In the genomic region with DNA sequence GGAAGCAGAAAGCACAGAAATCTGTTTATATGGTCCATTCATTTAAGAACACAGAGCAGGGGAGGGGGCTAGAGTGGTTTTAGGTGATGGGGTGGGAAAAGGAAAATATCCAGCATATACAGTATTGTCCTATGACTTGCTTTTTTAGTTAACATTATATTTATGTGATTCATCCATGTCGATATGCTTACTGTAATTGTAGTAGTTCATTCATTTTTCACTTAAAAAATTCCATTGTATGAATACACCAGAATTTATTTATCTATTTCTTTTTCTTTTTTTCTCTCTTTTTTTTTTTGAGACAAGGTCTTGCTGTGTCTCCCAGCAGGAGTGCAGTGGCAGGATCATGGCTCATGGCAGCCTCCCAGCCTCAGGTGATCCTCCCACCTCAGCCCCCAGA, we compare ENCODE assay signal across 17 cellular contexts. TPM values are rescaled to one million over a fixed set of nuclear protein-coding genes. Genes with fewer than 3 reads are reported as not detected.
DNase-seq lines count a peak whose midpoint lies in the region; ATAC-seq and TF ChIP-seq lines count a peak whose summit lies in the region.
"Had no signal": no experiment of that assay in that cellular context is flagged by ENCODE, and none has a peak within 500 bp of the region (broad histone marks: within the 10 kb centered on the region; RNA-seq: fewer than 3 reads in every experiment).

No MANE protein-coding gene starts in this region.

- H3K9me3 Mint-ChIP-seq in nephron = peaks cover 2% of the 10 kb centered on the region
- H3K9me3 Mint-ChIP-seq in activated T-helper 17 cell treated with anti-CD3 and anti-CD28 coated beads, Interleukin-2, amount 50 U/mL, for 72 hours = no peaks in the 10 kb centered on the region
- H3K9me3 Mint-ChIP-seq: CD4-positive, alpha-beta memory T cell had no signal

- peak; percentile 37 for DNase-seq in GM23248
- peak; percentile 14 for DNase-seq in Karpas-422
- DNase-seq in sigmoid colon = no peak
- no peak for DNase-seq in nucleus accumbens (lab: John Stamatoyannopoulos, UW)
- DNase-seq in right lobe of liver = no peak
- DNase-seq: BE2C; CD4-positive, alpha-beta memory T cell; DMS79; EL; GDM1; GOT3; H9 had no signal

- peaks cover 30% of the 10 kb centered on the region for H3K4me1 Mint-ChIP-seq in nephron
- H3K4me1 Mint-ChIP-seq in activated T-helper 17 cell treated with anti-CD3 and anti-CD28 coated beads, Interleukin-2, amount 50 U/mL, for 72 hours = no peaks in the 10 kb centered on the region
- H3K4me1 Mint-ChIP-seq: CD4-positive, alpha-beta memory T cell; H9 had no signal

- H3K4me2 ChIP-seq in GM23248 (ENCODE audit: unreplicated experiment) (no peak overlapping the region), Karpas-422 (ENCODE audit: low read depth, low read length, poor library complexity, severe bottlenecking) (no peak overlapping the region)
- H3K4me2 ChIP-seq: A549 had no signal

- no peaks in the 10 kb centered on the region for H3K36me3 ChIP-seq in GM23248 (ENCODE audit: low read depth)
- no peaks in the 10 kb centered on the region for H3K36me3 ChIP-seq in Karpas-422 (ENCODE audit: insufficient read depth, low read length)
- H3K36me3 ChIP-seq in sigmoid colon = no peaks in the 10 kb centered on the region
- H3K36me3 ChIP-seq in right lobe of liver = no peaks in the 10 kb centered on the region
- H3K36me3 ChIP-seq: BE2C had no signal

- H3K27me3 ChIP-seq in GM23248 (replicated peaks; ENCODE audit: insufficient read depth) (no peaks in the 10 kb centered on the region), Karpas-422 (ENCODE audit: low read length) (no peaks in the 10 kb centered on the region), sigmoid colon (no peaks in the 10 kb centered on the region), right lobe of liver (no peaks in the 10 kb centered on the region)
- H3K27me3 ChIP-seq: BE2C had no signal

- H3K9me3 ChIP-seq in GM23248 (ENCODE audit: low read depth) (no peaks in the 10 kb centered on the region), Karpas-422 (ENCODE audit: low read length) (no peaks in the 10 kb centered on the region), sigmoid colon (no peaks in the 10 kb centered on the region), right lobe of liver (no peaks in the 10 kb centered on the region)
- H3K9me3 ChIP-seq: A549, BE2C had no signal

- H3K27ac ChIP-seq in GM23248 (no peak overlapping the region), Karpas-422 (ENCODE audit: low read length) (no peak overlapping the region), sigmoid colon (peak overlapping the region in 3 of 4 donors; percentile 33 to 84 (median 82)), right lobe of liver (no peak overlapping the region)
- H3K27ac ChIP-seq: A549, C4-2B had no signal

- ATAC-seq in activated T-helper 17 cell treated with anti-CD3 and anti-CD28 coated beads, Interleukin-2, amount 50 U/mL, for 72 hours (replicated peaks) = no peak
- no peak for ATAC-seq in right lobe of liver
- ATAC-seq: A549, HepG2 had no signal

- H3K79me2 ChIP-seq in GM23248 (ENCODE audit: insufficient read depth) (no peaks in the 10 kb centered on the region), Karpas-422 (ENCODE audit: low read length) (no peaks in the 10 kb centered on the region)

- TF ChIP-seq CTCF in nephron (IDR thresholded peaks at IDR 0.05; ENCODE audit: unreplicated experiment in 3 of 3) (no peak), sigmoid colon (IDR thresholded peaks at IDR 0.05) (no peak), right lobe of liver (IDR thresholded peaks at IDR 0.05) (no peak)

- peaks cover 48% of the 10 kb centered on the region for H3K4me1 ChIP-seq in GM23248 (ENCODE audit: insufficient read depth)
- no peaks in the 10 kb centered on the region for H3K4me1 ChIP-seq in Karpas-422 (ENCODE audit: low read length)
- H3K4me1 ChIP-seq in sigmoid colon = peaks cover 0 to 46% (median 42%) of the 10 kb centered on the region in 4 donors
- no peaks in the 10 kb centered on the region for H3K4me1 ChIP-seq in right lobe of liver
- H3K4me1 ChIP-seq: BE2C had no signal

- H3K9me2 ChIP-seq in GM23248 (ENCODE audit: insufficient read depth) (no peaks in the 10 kb centered on the region), Karpas-422 (replicated peaks; ENCODE audit: insufficient read depth, low read length) (no peaks in the 10 kb centered on the region)

- no peak for TF ChIP-seq EP300 in sigmoid colon (IDR thresholded peaks at IDR 0.05)

- no peak overlapping the region for H2AFZ ChIP-seq in GM23248
- H2AFZ ChIP-seq in Karpas-422 (ENCODE audit: low read length) = no peak overlapping the region

- H3K27ac Mint-ChIP-seq in nephron = peak overlapping the region in 2 of 3 experiments; percentile 20 to 32
- H3K27ac Mint-ChIP-seq in activated T-helper 17 cell treated with anti-CD3 and anti-CD28 coated beads, Interleukin-2, amount 50 U/mL, for 72 hours = no peak overlapping the region

- H3K4me3 ChIP-seq in GM23248 (no peak overlapping the region), Karpas-422 (ENCODE audit: low read length) (no peak overlapping the region), sigmoid colon (no peak overlapping the region), right lobe of liver (no peak overlapping the region)
- H3K4me3 ChIP-seq: A549 had no signal

- peaks cover 42% of the 10 kb centered on the region for H3F3A ChIP-seq in GM23248 (ENCODE audit: insufficient read depth)

- H4K20me1 ChIP-seq in GM23248 (ENCODE audit: insufficient read depth) (no peaks in the 10 kb centered on the region), Karpas-422 (ENCODE audit: insufficient read depth, low read depth, low read length) (no peaks in the 10 kb centered on the region)

- H3K36me3 Mint-ChIP-seq in nephron (ENCODE audit: low read depth) = no peaks in the 10 kb centered on the region
- H3K36me3 Mint-ChIP-seq in activated T-helper 17 cell treated with anti-CD3 and anti-CD28 coated beads, Interleukin-2, amount 50 U/mL, for 72 hours (ENCODE audit: low read depth) = no peaks in the 10 kb centered on the region
- H3K36me3 Mint-ChIP-seq: CD4-positive, alpha-beta memory T cell had no signal

- 71 to 72% methylated on average over 1 of the region's 1 CpG for WGBS in GM23248 (ENCODE audit: low coverage in 1 of 2, low lambda C conversion rate in 2 of 2, missing lambda C conversion rate in 2 of 2), 2 experiments
- 81 to 89% methylated on average over 1 of the region's 1 CpG for whole genome bisulfite sequencing in sigmoid colon, 2 donors
- WGBS in right lobe of liver (ENCODE audit: insufficient coverage, low coverage, low lambda C conversion rate, missing lambda C conversion rate) = 57% methylated on average over 1 of the region's 1 CpG

- H3K9ac ChIP-seq in GM23248 = no peak overlapping the region
- H3K9ac ChIP-seq in Karpas-422 (ENCODE audit: low read length) = no peak overlapping the region

- peaks cover 9% of the 10 kb centered on the region for H3K27me3 Mint-ChIP-seq in nephron (ENCODE audit: low read depth)
- peaks cover 7% of the 10 kb centered on the region for H3K27me3 Mint-ChIP-seq in activated T-helper 17 cell treated with anti-CD3 and anti-CD28 coated beads, Interleukin-2, amount 50 U/mL, for 72 hours

- no peak overlapping the region for H3K4me3 Mint-ChIP-seq in nephron
- no peak overlapping the region for H3K4me3 Mint-ChIP-seq in activated T-helper 17 cell treated with anti-CD3 and anti-CD28 coated beads, Interleukin-2, amount 50 U/mL, for 72 hours
- H3K4me3 Mint-ChIP-seq: CD4-positive, alpha-beta memory T cell; H9 had no signal

- intact Hi-C loops in sigmoid colon (cut with DNase I) (no loop called here), right lobe of liver (cut with DNase I) (no loop called here)

- TF ChIP-seq POLR2A in sigmoid colon (IDR thresholded peaks at IDR 0.05) (no peak), right lobe of liver (IDR thresholded peaks at IDR 0.05) (no peak)

- in situ Hi-C loops in GM23248 (cut with MboI) = loop anchor here (25.0 kb wide), 2 partner anchors 396 to 671 kb away; a partner anchor contains a TSS

RNA-seq across cellular contexts. Expression of a gene that starts 9.6 kb away (rescaled TPM):
- 51.2 and 61.3 TPM in 2 replicates for total RNA-seq in GM23248 (2014; rRNA removed; shearing (Covaris generic))
- polyA plus RNA-seq in GM23248 (2016; fragmentation: Nextera tagmentation; extraction: Ambion mirVana) (27.9 and 30.6 TPM in 2 replicates), sigmoid colon (1 to 10 TPM; 3.6 to 8.8 (median 6.2) TPM)
- total RNA-seq in Karpas-422 (2014; rRNA removed; shearing (Covaris generic); ENCODE audit: low replicate concordance) = 22.7 and 49.1 TPM in 2 replicates
- total RNA-seq in sigmoid colon (10 to 100 TPM; 10.7 to 14.7 (median 12.4) TPM), right lobe of liver (1 to 10 TPM; 2.8 to 5.8 (median 3.7) TPM)
- total RNA-seq in activated T-helper 17 cell treated with anti-CD3 and anti-CD28 coated beads, Interleukin-2, amount 50 U/mL, for 72 hours = 10 to 100 TPM; 42.7 to 49.1 TPM

Comparison
In these comparisons a context has a peak if more than half of its experiments do, and no peak if none do; other contexts are left out.
1. DNase-seq: peak in GM23248 (single experiment) and Karpas-422 (single experiment); none in sigmoid colon (single experiment), nucleus accumbens (0 of 56) and right lobe of liver (0 of 3).
2. H3K27ac ChIP-seq: peak in sigmoid colon (3 of 4); none in GM23248 (single experiment), Karpas-422 (single experiment) and right lobe of liver (0 of 3).